In genomic region chrX:132373610-132374009, GRCh38 we compare ENCODE assay signal across 30 cellular contexts.
"Had no signal": no experiment of that assay in that cellular context is flagged by ENCODE, and none has a peak within 500 bp of the region (broad histone marks: within the 10 kb centered on the region; RNA-seq: fewer than 3 reads in every experiment).

No MANE protein-coding gene starts in this region.

- H3K27ac Mint-ChIP-seq: activated naive CD8-positive, alpha-beta T cell; dendritic cell treated with granulocyte-macrophage colony-stimulating factor and Interleukin-4, amounts not matched to agents 40 ng/mL and 50 ng/mL, for 4 days; endodermal cell; mesothelial cell of epicardium; naive B cell; nephron progenitor cell; stimulated activated memory B cell treated with anti-CD40 and anti-IgM and Interleukin-4, amounts not matched to agents 10 μg/mL and 1 μg/mL and 100 μg/mL, for 72 hours; stimulated activated naive CD8-positive, alpha-beta T cell treated with anti-CD3 and anti-CD28 coated beads, Interleukin-15, amount 100 ng/mL, for 72 hours; type B pancreatic cell had no signal

- DNase-seq: activated CD4-positive, alpha-beta T cell treated with anti-CD3 and anti-CD28 coated beads for 4 hours; activated CD4-positive, alpha-beta T cell treated with anti-CD3 and anti-CD28 coated beads, Interleukin-2, amount 50 U/mL, for 4 hours; activated effector memory CD4-positive, alpha-beta T cell treated with Interleukin-2 at 50 U/mL for 16 hours; activated naive CD4-positive, alpha-beta T cell treated with Interleukin-2 at 50 U/mL for 16 hours; activated T-cell treated with anti-CD3 and anti-CD28 coated beads for 4 hours; anterior cingulate cortex; brain microvascular endothelial cell; endodermal cell; head of caudate nucleus; hippocampal formation; left cardiac atrium; naive B cell; nephron progenitor cell; ovary; stimulated activated CD4-positive, alpha-beta T cell treated with anti-CD3 and anti-CD28 coated beads, Interleukin-1b, Interleukin-23, amount 100 ng/mL, for 48 hours; stimulated activated CD4-positive, alpha-beta T cell treated with anti-CD3 and anti-CD28 coated beads, Interleukin-4, amount 100 ng/mL, for 4 hours; stimulated activated CD8-positive, alpha-beta memory T cell treated with anti-CD3 and anti-CD28 coated beads, Interleukin-4, amount 100 ng/mL, for 48 hours; stimulated activated naive CD8-positive, alpha-beta T cell treated with anti-CD3 and anti-CD28 coated beads, Interleukin-15, amount 100 ng/mL, for 72 hours; substantia nigra had no signal

- H3K4me1 ChIP-seq: prostate gland, vagina had no signal

- H3K27me3 Mint-ChIP-seq: activated naive CD8-positive, alpha-beta T cell; dendritic cell treated with granulocyte-macrophage colony-stimulating factor and Interleukin-4, amounts not matched to agents 40 ng/mL and 50 ng/mL, for 4 days; naive B cell; stimulated activated memory B cell treated with anti-CD40 and anti-IgM and Interleukin-4, amounts not matched to agents 10 μg/mL and 1 μg/mL and 100 μg/mL, for 72 hours; stimulated activated naive CD8-positive, alpha-beta T cell treated with anti-CD3 and anti-CD28 coated beads, Interleukin-15, amount 100 ng/mL, for 72 hours; type B pancreatic cell had no signal

- H3K4me3 ChIP-seq: esophagus muscularis mucosa, ovary, prostate gland, smooth muscle cell, vagina had no signal

- H3K4me3 Mint-ChIP-seq: activated naive CD8-positive, alpha-beta T cell; dendritic cell treated with granulocyte-macrophage colony-stimulating factor and Interleukin-4, amounts not matched to agents 40 ng/mL and 50 ng/mL, for 4 days; endodermal cell; mesothelial cell of epicardium; naive B cell; nephron progenitor cell; stimulated activated memory B cell treated with anti-CD40 and anti-IgM and Interleukin-4, amounts not matched to agents 10 μg/mL and 1 μg/mL and 100 μg/mL, for 72 hours; stimulated activated naive CD8-positive, alpha-beta T cell treated with anti-CD3 and anti-CD28 coated beads, Interleukin-15, amount 100 ng/mL, for 72 hours; type B pancreatic cell had no signal

- H3K4me1 Mint-ChIP-seq: endodermal cell; mesothelial cell of epicardium; naive B cell; nephron progenitor cell; stimulated activated memory B cell treated with anti-CD40 and anti-IgM and Interleukin-4, amounts not matched to agents 10 μg/mL and 1 μg/mL and 100 μg/mL, for 72 hours; stimulated activated naive CD8-positive, alpha-beta T cell treated with anti-CD3 and anti-CD28 coated beads, Interleukin-15, amount 100 ng/mL, for 72 hours had no signal

- H3K4me2 ChIP-seq: smooth muscle cell had no signal

- H3K9me3 Mint-ChIP-seq: dendritic cell treated with granulocyte-macrophage colony-stimulating factor and Interleukin-4, amounts not matched to agents 40 ng/mL and 50 ng/mL, for 4 days; endodermal cell; mesothelial cell of epicardium; naive B cell; nephron progenitor cell; stimulated activated memory B cell treated with anti-CD40 and anti-IgM and Interleukin-4, amounts not matched to agents 10 μg/mL and 1 μg/mL and 100 μg/mL, for 72 hours; stimulated activated naive CD8-positive, alpha-beta T cell treated with anti-CD3 and anti-CD28 coated beads, Interleukin-15, amount 100 ng/mL, for 72 hours; type B pancreatic cell had no signal

- H3K27ac ChIP-seq: brain microvascular endothelial cell, esophagus muscularis mucosa, neutrophil, ovary, prostate gland, vagina, VCaP had no signal

- ATAC-seq: left cardiac atrium; stimulated activated memory B cell treated with anti-CD40 and anti-IgM and Interleukin-4, amounts not matched to agents 10 μg/mL and 1 μg/mL and 100 μg/mL, for 72 hours; stimulated activated naive CD8-positive, alpha-beta T cell treated with anti-CD3 and anti-CD28 coated beads, Interleukin-15, amount 100 ng/mL, for 72 hours had no signal

- H3K9me3 ChIP-seq: esophagus muscularis mucosa, neutrophil, ovary, prostate gland, vagina had no signal

- H3K36me3 ChIP-seq: brain microvascular endothelial cell, esophagus muscularis mucosa, neutrophil, ovary, prostate gland, vagina had no signal

- H3K27me3 ChIP-seq: brain microvascular endothelial cell, esophagus muscularis mucosa, neutrophil, ovary, vagina had no signal

- H3K36me3 Mint-ChIP-seq: activated naive CD8-positive, alpha-beta T cell; mesothelial cell of epicardium; naive B cell; stimulated activated memory B cell treated with anti-CD40 and anti-IgM and Interleukin-4, amounts not matched to agents 10 μg/mL and 1 μg/mL and 100 μg/mL, for 72 hours had no signal
